ENCODE assay signal across 8 cellular contexts in the genomic region with DNA sequence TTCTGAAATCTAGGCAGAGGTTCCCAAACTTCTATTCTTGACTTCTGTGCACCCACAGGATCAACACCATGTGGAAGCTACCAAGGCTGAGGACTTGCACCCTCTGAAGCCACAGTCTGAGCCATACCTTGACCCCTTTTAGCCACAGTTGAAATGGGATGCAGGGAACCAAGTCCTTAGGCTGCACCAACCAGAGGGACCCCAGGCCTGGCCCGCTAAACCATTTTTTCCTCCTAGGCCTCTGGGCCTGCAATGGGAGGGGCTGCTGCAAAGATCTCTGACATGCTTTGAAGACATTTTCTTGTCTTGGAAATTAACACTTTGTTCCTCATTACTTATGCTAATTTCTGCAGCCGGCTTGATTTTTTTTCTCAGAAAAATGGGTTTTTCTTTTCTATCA.
"Had no signal": no experiment of that assay in that cellular context is flagged by ENCODE, and none has a peak within 500 bp of the region (broad histone marks: within the 10 kb centered on the region; RNA-seq: fewer than 3 reads in every experiment).

No MANE protein-coding gene starts in this region.

- FAIRE-seq: G401.6, GM12878, GM12891, GM12892, GM18507, GM19239 had no signal

- DNase-seq: GDM1, GF-D8 had no signal

- H3K4me3 ChIP-seq: GM12878 had no signal

- ATAC-seq: GM12878 had no signal
